Comparison of ENCODE assay signal across 1 cellular context in the genomic region with DNA sequence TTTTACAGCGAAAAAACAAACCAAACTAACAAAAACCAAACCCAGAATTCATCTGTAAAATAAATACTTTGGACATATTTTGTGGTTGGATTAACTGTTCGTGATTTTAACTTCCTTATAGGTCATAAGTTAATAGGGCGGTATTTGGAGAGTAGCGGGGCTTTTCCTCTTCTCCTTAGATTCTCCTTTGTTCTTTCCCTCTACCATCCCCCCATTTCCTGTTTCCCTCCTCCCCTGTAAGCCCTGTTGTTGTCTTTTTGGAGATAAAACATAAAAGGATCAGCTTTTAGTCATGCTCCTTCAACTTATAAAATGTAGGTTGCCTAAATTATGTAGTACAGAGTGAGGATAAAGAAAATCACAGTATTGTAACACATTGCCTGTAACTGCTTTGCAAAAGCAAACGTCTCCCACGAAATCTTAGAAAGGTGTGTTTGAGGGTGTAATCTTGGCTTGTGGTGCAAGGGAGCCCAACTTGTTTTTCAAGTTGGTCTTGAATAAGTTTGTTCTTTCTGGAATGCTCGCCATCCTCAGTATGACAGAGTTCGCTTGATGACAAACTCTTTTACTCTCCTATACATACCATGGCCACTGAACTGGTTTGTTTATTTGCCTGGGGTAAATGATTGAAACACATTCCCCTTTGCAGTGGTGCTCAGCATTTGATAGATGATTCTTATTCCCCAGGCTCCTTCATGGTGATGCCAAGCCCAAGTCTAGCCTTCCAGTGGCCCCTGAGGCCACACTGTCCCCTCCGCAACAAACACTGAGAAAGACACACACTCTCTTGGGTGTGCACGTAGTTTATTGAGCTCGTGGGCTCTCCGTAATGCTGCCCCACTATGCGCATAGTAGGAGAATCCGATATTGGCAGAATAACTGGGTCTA.
TF ChIP-seq lines count a peak whose summit lies in the region.

No MANE protein-coding gene starts in this region.

TF ChIP-seq in HEK293, 187 proteins besides CTCF, POLR2A, EP300 and RAD21 (continued from another document):
- peak; percentile 87 for TF ChIP-seq ZNF449 (tag by site-specific recombination; IDR thresholded peaks at IDR 0.05)
- peak; percentile 15; the same call in 1 of the 2 replicates for TF ChIP-seq SP7 (tag by site-specific recombination; IDR thresholded peaks at IDR 0.05)
